ENCODE assay signal across 8 cellular contexts in genomic region chr11:132312616-132313210, GRCh38.
DNase-seq lines count a peak whose midpoint lies in the region; ATAC-seq, FAIRE-seq and TF ChIP-seq lines count a peak whose summit lies in the region.

No MANE protein-coding gene starts in this region.

- H2AK5ac ChIP-seq in mesenchymal stem cell (ENCODE audit: low read length, severe bottlenecking) = no peak overlapping the region

- no peak overlapping the region for H3K9ac ChIP-seq in mesenchymal stem cell (ENCODE audit: low read length)

- no peak overlapping the region for H3K4ac ChIP-seq in mesenchymal stem cell (ENCODE audit: low read depth in 1 of 2, low read length in 2 of 2)

- H3K27me3 ChIP-seq in bronchial epithelial cell (ENCODE audit: control insufficient read depth, insufficient read depth, low read length) = no peaks in the 10 kb centered on the region
- H3K27me3 ChIP-seq in mesenchymal stem cell (ENCODE audit: control insufficient read depth in 1 of 2, insufficient read depth in 1 of 2, low read length in 2 of 2) = no peaks in the 10 kb centered on the region
- no peaks in the 10 kb centered on the region for H3K27me3 ChIP-seq in aorta (ENCODE audit: control insufficient read depth in 1 of 2, insufficient read depth in 2 of 2, low read length in 1 of 2)

- TF ChIP-seq CTCF in NB4 (IDR thresholded peaks at IDR 0.05; ENCODE audit: low read depth, low read length) (peak; percentile 83), bronchial epithelial cell (IDR thresholded peaks at IDR 0.05; ENCODE audit: insufficient read depth, low read length, severe bottlenecking) (peak; percentile 47)

- H3K23ac ChIP-seq in mesenchymal stem cell (ENCODE audit: low read length in 2 of 2) = no peak overlapping the region

- ATAC-seq in HG02973 (IDR thresholded peaks at IDR 0.05; ENCODE audit: unreplicated experiment) (no peak), aorta (ENCODE audit: low FRiP score) (no peak)

- no peak overlapping the region for H3K4me2 ChIP-seq in mesenchymal stem cell (ENCODE audit: low read length, poor library complexity, severe bottlenecking)

- no peak overlapping the region for H2AFZ ChIP-seq in mesenchymal stem cell (ENCODE audit: low read depth, low read length)

- H3K14ac ChIP-seq in mesenchymal stem cell (ENCODE audit: low read length in 2 of 2) = no peak overlapping the region

- no peak overlapping the region for H2BK15ac ChIP-seq in mesenchymal stem cell (ENCODE audit: low read depth, poor library complexity, severe bottlenecking)

- 41% methylated on average over 8 of the region's 8 CpGs for WGBS in mesenchymal stem cell
- WGBS in aorta, 2 donors = 20% methylated on average over 8 of the region's 8 CpGs

- peak; percentile 17 for DNase-seq in NCI-H1436 (lab: John Stamatoyannopoulos, UW)
- DNase-seq in NCI-H1436 treated with DMSO at 0.1 percent for 48 hours (lab: John Stamatoyannopoulos, UW) = no peak
- peak; percentile 45 for DNase-seq in NB4 (ENCODE audit: low read depth)
- peak; percentile 5 for DNase-seq in bronchial epithelial cell (ENCODE audit: low read depth)
- peak; percentile 30 for DNase-seq in mesenchymal stem cell
- DNase-seq in ureter (ENCODE audit: low spot score) = no peak
- no peak for DNase-seq in aorta

- H3K36me3 ChIP-seq in bronchial epithelial cell (ENCODE audit: control insufficient read depth, insufficient read depth, low read length) (no peaks in the 10 kb centered on the region), mesenchymal stem cell (ENCODE audit: control insufficient read depth in 1 of 2, insufficient read depth in 2 of 2, low read depth in 1 of 2, low read length in 2 of 2) (peaks cover 0 to 31% of the 10 kb centered on the region in 2 experiments), aorta (ENCODE audit: control insufficient read depth in 1 of 2, insufficient read depth in 2 of 2, low read length in 1 of 2) (no peaks in the 10 kb centered on the region)

- H2BK120ac ChIP-seq in mesenchymal stem cell (ENCODE audit: low read depth, low read length) = no peak overlapping the region

- H2BK5ac ChIP-seq in mesenchymal stem cell (ENCODE audit: low read depth, low read length, poor library complexity, severe bottlenecking) = no peak overlapping the region

- H4K91ac ChIP-seq in mesenchymal stem cell (ENCODE audit: low read length) = no peak overlapping the region

- H3K4me1 ChIP-seq in mesenchymal stem cell (ENCODE audit: control insufficient read depth, insufficient read depth, low read depth, low read length) (peaks cover 12% of the 10 kb centered on the region), aorta (ENCODE audit: control insufficient read depth in 1 of 2, insufficient read depth in 2 of 2, low read length in 2 of 2) (no peaks in the 10 kb centered on the region)

- H2BK12ac ChIP-seq in mesenchymal stem cell (ENCODE audit: low read length in 2 of 2) = no peak overlapping the region

- no peak for FAIRE-seq in bronchial epithelial cell (lab: Jason Lieb, UNC)

- H4K8ac ChIP-seq in mesenchymal stem cell (ENCODE audit: low read length) = no peak overlapping the region

- TF ChIP-seq POLR2A in NB4 (IDR thresholded peaks at IDR 0.05; ENCODE audit: extremely low read depth, insufficient read length) = no peak

- no peak overlapping the region for H3K18ac ChIP-seq in mesenchymal stem cell (ENCODE audit: low read depth in 1 of 2, low read length in 2 of 2)

- H3K27ac ChIP-seq in mesenchymal stem cell (ENCODE audit: low read length, poor library complexity, severe bottlenecking) (peak overlapping the region; percentile 58), aorta (ENCODE audit: low read depth in 1 of 2, low read length in 2 of 2) (no peak overlapping the region)

- H3K4me3 ChIP-seq in NB4 (ENCODE audit: low read depth, low read length) = no peak overlapping the region
- no peak overlapping the region for H3K4me3 ChIP-seq in bronchial epithelial cell (ENCODE audit: low read depth, low read length)
- no peak overlapping the region for H3K4me3 ChIP-seq in mesenchymal stem cell (ENCODE audit: insufficient read depth in 1 of 2, low read depth in 1 of 2, low read length in 2 of 2)
- H3K4me3 ChIP-seq in aorta (ENCODE audit: low read length in 2 of 2) = no peak overlapping the region

- H3K9me3 ChIP-seq in mesenchymal stem cell (ENCODE audit: control insufficient read depth, low read length) (no peaks in the 10 kb centered on the region), aorta (ENCODE audit: control insufficient read depth, low read length) (no peaks in the 10 kb centered on the region)

- peaks cover 13% of the 10 kb centered on the region for H3K79me1 ChIP-seq in mesenchymal stem cell (replicated peaks; ENCODE audit: low read length, poor library complexity, severe bottlenecking)

- intact Hi-C loops in aorta (cut with DNase I) = no loop called here

Comparison
In these comparisons a context has a peak if more than half of its experiments do, and no peak if none do; other contexts are left out.
1. DNase-seq: peak in NCI-H1436 (single experiment), NB4 (single experiment), bronchial epithelial cell (single experiment) and mesenchymal stem cell (single experiment); none in NCI-H1436 treated with DMSO at 0.1 percent for 48 hours (single experiment), ureter (single experiment) and aorta (0 of 2).